Comparison of ENCODE assay signal across 19 cellular contexts in genomic region chr3:165522371-165522770, GRCh38.
DNase-seq lines count a peak whose midpoint lies in the region; ATAC-seq and TF ChIP-seq lines count a peak whose summit lies in the region.
"Had no signal": no experiment of that assay in that cellular context is flagged by ENCODE, and none has a peak within 500 bp of the region (broad histone marks: within the 10 kb centered on the region; RNA-seq: fewer than 3 reads in every experiment).

No MANE protein-coding gene starts in this region.

- H3K4me3 ChIP-seq in MM.1S (ENCODE audit: low read length) (no peak overlapping the region), WERI-Rb-1 (ENCODE audit: low read depth, low read length) (no peak overlapping the region), neural cell (ENCODE audit: low read length) (no peak overlapping the region)
- H3K4me3 ChIP-seq: K562, SJCRH30 had no signal

- no peak for TF ChIP-seq EP300 in neural cell (conservative IDR thresholded peaks at IDR 0.05; ENCODE audit: poor library complexity, severe bottlenecking)

- H3K36me3 ChIP-seq in MM.1S (replicated peaks; ENCODE audit: insufficient read depth, low read length) (no peaks in the 10 kb centered on the region), WERI-Rb-1 (no peaks in the 10 kb centered on the region), neural cell (ENCODE audit: insufficient read depth, low read length) (no peaks in the 10 kb centered on the region)
- H3K36me3 ChIP-seq: SJCRH30 had no signal

- no peak for ATAC-seq in activated CD8-positive, alpha-beta T cell treated with anti-CD3 and anti-CD28 coated beads, Interleukin-2, amount 10 ng/mL, durations not matched to agents 7 days and 5 days
- ATAC-seq: K562, Panc1, SK-N-SH treated with all-trans-retinoic acid at 6 μM for 48 hours had no signal

- H3K9me3 Mint-ChIP-seq in activated CD8-positive, alpha-beta T cell treated with anti-CD3 and anti-CD28 coated beads, Interleukin-2, amount 10 ng/mL, durations not matched to agents 7 days and 5 days (ENCODE audit: insufficient read depth) = peaks cover 5% of the 10 kb centered on the region

- peaks cover 21% of the 10 kb centered on the region for H3F3A ChIP-seq in MM.1S (ENCODE audit: insufficient read depth, low read length)
- no peaks in the 10 kb centered on the region for H3F3A ChIP-seq in neural cell (ENCODE audit: insufficient read depth, low read length, poor library complexity, severe bottlenecking)

- POLR2A ChIA-PET in activated CD8-positive, alpha-beta T cell treated with anti-CD3 and anti-CD28 coated beads, Interleukin-2, amount 10 ng/mL, durations not matched to agents 7 days and 5 days (lab: Charles Lee) = no interaction called here

- DNase-seq in G401 (ENCODE audit: low spot score) = peak; percentile 94
- no peak for DNase-seq in MM.1S
- no peak for DNase-seq in WERI-Rb-1
- no peak for DNase-seq in activated CD8-positive, alpha-beta T cell treated with anti-CD3 and anti-CD28 coated beads, Interleukin-2, amount 10 ng/mL, durations not matched to agents 7 days and 5 days
- no peak for DNase-seq in NCI-H510A treated with DMSO at 0.1 percent for 48 hours (lab: John Stamatoyannopoulos, UW)
- DNase-seq in NCI-H1694 (lab: John Stamatoyannopoulos, UW) = no peak
- DNase-seq: Calu3, DMS79 treated with DMSO at 0.1 percent for 48 hours, NCI-H1105 treated with DMSO at 0.1 percent for 48 hours, NCI-H146, NCI-H2029, NCI-H226, NCI-H510A, NCI-H774, SJCRH30 had no signal

- no peak overlapping the region for H3K4me3 Mint-ChIP-seq in activated CD8-positive, alpha-beta T cell treated with anti-CD3 and anti-CD28 coated beads, Interleukin-2, amount 10 ng/mL, durations not matched to agents 7 days and 5 days

- H3K4me2 ChIP-seq in MM.1S (ENCODE audit: low read depth, low read length) (peak overlapping the region; percentile 50; the same call in 1 of the 2 replicates), neural cell (ENCODE audit: low read length) (no peak overlapping the region)

- TF ChIP-seq CTCF in MM.1S (IDR thresholded peaks at IDR 0.05; ENCODE audit: low read length) = no peak
- TF ChIP-seq CTCF in WERI-Rb-1 (IDR thresholded peaks at IDR 0.05; ENCODE audit: low read depth, low read length) = 0 out of 2 replicates have a peak, but pooled peaks have one; percentile 4
- TF ChIP-seq CTCF in neural cell (IDR thresholded peaks at IDR 0.05; ENCODE audit: poor library complexity, severe bottlenecking) = no peak

- H2AFZ ChIP-seq in MM.1S (ENCODE audit: low read length) (peak overlapping the region; percentile 47; the same call in 1 of the 2 replicates), neural cell (ENCODE audit: low read depth, low read length) (no peak overlapping the region)

- no peak overlapping the region for H3K27ac Mint-ChIP-seq in activated CD8-positive, alpha-beta T cell treated with anti-CD3 and anti-CD28 coated beads, Interleukin-2, amount 10 ng/mL, durations not matched to agents 7 days and 5 days

- TF ChIP-seq RAD21 in neural cell (conservative IDR thresholded peaks at IDR 0.05) = no peak

- H3K4me1 Mint-ChIP-seq in activated CD8-positive, alpha-beta T cell treated with anti-CD3 and anti-CD28 coated beads, Interleukin-2, amount 10 ng/mL, durations not matched to agents 7 days and 5 days (ENCODE audit: low read depth) = no peaks in the 10 kb centered on the region

- CTCF ChIA-PET in activated CD8-positive, alpha-beta T cell treated with anti-CD3 and anti-CD28 coated beads, Interleukin-2, amount 10 ng/mL, durations not matched to agents 7 days and 5 days (lab: Charles Lee) = no interaction called here

- H3K27me3 ChIP-seq in MM.1S (replicated peaks; ENCODE audit: insufficient read depth, low read length) (no peaks in the 10 kb centered on the region), WERI-Rb-1 (ENCODE audit: insufficient read depth, low read depth, severe bottlenecking) (no peaks in the 10 kb centered on the region), neural cell (ENCODE audit: insufficient read depth, low read depth, low read length) (no peaks in the 10 kb centered on the region)
- H3K27me3 ChIP-seq: SJCRH30 had no signal

- H3K27me3 Mint-ChIP-seq in activated CD8-positive, alpha-beta T cell treated with anti-CD3 and anti-CD28 coated beads, Interleukin-2, amount 10 ng/mL, durations not matched to agents 7 days and 5 days (ENCODE audit: low read depth) = no peaks in the 10 kb centered on the region

- in situ Hi-C loops in G401 (cut with HindIII; ENCODE audit: low sequenced_read_pairs) = no loop called here

- H3K27ac ChIP-seq in MM.1S (ENCODE audit: low read length) = peak overlapping the region; percentile 70; the same call in 1 of the 2 replicates
- no peak overlapping the region for H3K27ac ChIP-seq in WERI-Rb-1
- H3K27ac ChIP-seq in neural cell (ENCODE audit: low read length) = no peak overlapping the region
- H3K27ac ChIP-seq: SJCRH30 had no signal

- H3K36me3 Mint-ChIP-seq in activated CD8-positive, alpha-beta T cell treated with anti-CD3 and anti-CD28 coated beads, Interleukin-2, amount 10 ng/mL, durations not matched to agents 7 days and 5 days (ENCODE audit: low read depth) = no peaks in the 10 kb centered on the region

- no peaks in the 10 kb centered on the region for H4K20me1 ChIP-seq in MM.1S (ENCODE audit: insufficient read depth, low read length)
- no peaks in the 10 kb centered on the region for H4K20me1 ChIP-seq in neural cell (ENCODE audit: insufficient read depth)

- H3K4me1 ChIP-seq in MM.1S (ENCODE audit: low read length) = peaks cover 39% of the 10 kb centered on the region
- H3K4me1 ChIP-seq: SJCRH30 had no signal

- H3K9me2 ChIP-seq in MM.1S (replicated peaks; ENCODE audit: insufficient read depth, low read length) (no peaks in the 10 kb centered on the region), neural cell (ENCODE audit: insufficient read depth, low read length) (no peaks in the 10 kb centered on the region)

- H3K9ac ChIP-seq in MM.1S (ENCODE audit: low read length) = no peak overlapping the region
- H3K9ac ChIP-seq in neural cell (ENCODE audit: low read length) = no peak overlapping the region

- H3K79me2 ChIP-seq in MM.1S (ENCODE audit: low read length) (no peaks in the 10 kb centered on the region), neural cell (replicated peaks; ENCODE audit: insufficient read depth, low read length) (no peaks in the 10 kb centered on the region)

- H3K9me3 ChIP-seq in MM.1S (replicated peaks; ENCODE audit: insufficient read depth, low read length) (no peaks in the 10 kb centered on the region), WERI-Rb-1 (ENCODE audit: severe bottlenecking) (no peaks in the 10 kb centered on the region), neural cell (ENCODE audit: low read length) (no peaks in the 10 kb centered on the region)
- H3K9me3 ChIP-seq: SJCRH30 had no signal

TF ChIP-seq in neural cell, 6 proteins besides CTCF, POLR2A, EP300 and RAD21:
- TF ChIP-seq, protein P1, sequence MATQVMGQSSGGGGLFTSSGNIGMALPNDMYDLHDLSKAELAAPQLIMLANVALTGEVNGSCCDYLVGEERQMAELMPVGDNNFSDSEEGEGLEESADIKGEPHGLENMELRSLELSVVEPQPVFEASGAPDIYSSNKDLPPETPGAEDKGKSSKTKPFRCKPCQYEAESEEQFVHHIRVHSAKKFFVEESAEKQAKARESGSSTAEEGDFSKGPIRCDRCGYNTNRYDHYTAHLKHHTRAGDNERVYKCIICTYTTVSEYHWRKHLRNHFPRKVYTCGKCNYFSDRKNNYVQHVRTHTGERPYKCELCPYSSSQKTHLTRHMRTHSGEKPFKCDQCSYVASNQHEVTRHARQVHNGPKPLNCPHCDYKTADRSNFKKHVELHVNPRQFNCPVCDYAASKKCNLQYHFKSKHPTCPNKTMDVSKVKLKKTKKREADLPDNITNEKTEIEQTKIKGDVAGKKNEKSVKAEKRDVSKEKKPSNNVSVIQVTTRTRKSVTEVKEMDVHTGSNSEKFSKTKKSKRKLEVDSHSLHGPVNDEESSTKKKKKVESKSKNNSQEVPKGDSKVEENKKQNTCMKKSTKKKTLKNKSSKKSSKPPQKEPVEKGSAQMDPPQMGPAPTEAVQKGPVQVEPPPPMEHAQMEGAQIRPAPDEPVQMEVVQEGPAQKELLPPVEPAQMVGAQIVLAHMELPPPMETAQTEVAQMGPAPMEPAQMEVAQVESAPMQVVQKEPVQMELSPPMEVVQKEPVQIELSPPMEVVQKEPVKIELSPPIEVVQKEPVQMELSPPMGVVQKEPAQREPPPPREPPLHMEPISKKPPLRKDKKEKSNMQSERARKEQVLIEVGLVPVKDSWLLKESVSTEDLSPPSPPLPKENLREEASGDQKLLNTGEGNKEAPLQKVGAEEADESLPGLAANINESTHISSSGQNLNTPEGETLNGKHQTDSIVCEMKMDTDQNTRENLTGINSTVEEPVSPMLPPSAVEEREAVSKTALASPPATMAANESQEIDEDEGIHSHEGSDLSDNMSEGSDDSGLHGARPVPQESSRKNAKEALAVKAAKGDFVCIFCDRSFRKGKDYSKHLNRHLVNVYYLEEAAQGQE (IDR thresholded peaks at IDR 0.05; ENCODE audit: borderline replicate concordance) = no peak
- TF ChIP-seq POLR2AphosphoS5 (IDR thresholded peaks at IDR 0.05) = peak; percentile 23
